24 cellular contexts compared by ENCODE assay signal in the genomic region with DNA sequence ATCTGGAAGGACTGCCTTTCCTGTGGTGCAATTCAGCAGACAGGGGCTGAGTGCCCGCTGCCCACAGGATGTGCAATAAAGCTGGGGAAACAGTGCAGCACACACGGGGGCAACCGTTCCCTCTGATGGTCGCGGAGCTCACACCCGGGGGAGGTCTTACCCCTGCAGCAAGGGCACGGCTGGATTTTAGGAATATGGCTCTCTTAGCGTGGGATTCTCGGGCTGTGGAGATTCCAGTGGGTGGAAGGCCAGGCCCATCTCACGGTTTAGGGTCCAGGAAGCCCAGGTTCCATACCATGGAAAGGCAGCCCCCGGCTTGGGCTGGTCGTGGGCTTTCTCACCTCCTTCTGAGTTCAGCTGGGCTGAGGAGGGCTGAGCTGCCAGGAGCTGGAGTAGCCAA.
DNase-seq lines count a peak whose midpoint lies in the region; ATAC-seq, FAIRE-seq and TF ChIP-seq lines count a peak whose summit lies in the region.
"Had no signal": no experiment of that assay in that cellular context is flagged by ENCODE, and none has a peak within 500 bp of the region (broad histone marks: within the 10 kb centered on the region; RNA-seq: fewer than 3 reads in every experiment).

No MANE protein-coding gene starts in this region.

- TF ChIP-seq POLR2A in H1 (IDR thresholded peaks at IDR 0.05; ENCODE audit: control extremely low read depth in 1 of 2, low read depth in 2 of 2, low read length in 2 of 2) (no peak), heart left ventricle (IDR thresholded peaks at IDR 0.05) (no peak), uterus (IDR thresholded peaks at IDR 0.05) (no peak)

- no CpG with 5 or more reads among the region's 12 CpGs for WGBS in H9 (ENCODE audit: extremely low coverage, insufficient read length, low lambda C conversion rate)
- 94% methylated on average over 12 of the region's 12 CpGs; no CpG with 5 or more reads in 1 of the 2 experiments for WGBS in H1 (ENCODE audit: extremely low coverage in 1 of 2, insufficient coverage in 1 of 2, insufficient read length in 1 of 2, insufficient replicate concordance in 2 of 2, low coverage in 1 of 2, low lambda C conversion rate in 2 of 2, missing lambda C conversion rate in 1 of 2), 2 experiments
- 75 to 80% (median 79%) methylated on average over 12 of the region's 12 CpGs for WGBS in heart left ventricle, 4 donors

- TF ChIP-seq EP300 in H1 (IDR thresholded peaks at IDR 0.05; ENCODE audit: borderline replicate concordance in 1 of 2, low read depth in 2 of 2, low read length in 2 of 2), result no peak

- no peak overlapping the region for H2BK120ac ChIP-seq in H9 (ENCODE audit: low read depth, low read length, poor library complexity, severe bottlenecking)
- no peak overlapping the region for H2BK120ac ChIP-seq in H1 (replicated peaks; ENCODE audit: low read depth, low read length)

- CTCF ChIA-PET in H1 (lab: Charles Lee; ENCODE audit: partially characterized antibody), result no interaction called here

- in situ Hi-C loops in G401 (cut with HindIII; ENCODE audit: low sequenced_read_pairs), result no loop called here

- H3K14ac ChIP-seq in H9 (ENCODE audit: insufficient read depth, low read length), result peak overlapping the region; percentile 79
- no peak overlapping the region for H3K14ac ChIP-seq in H1 (ENCODE audit: insufficient read length)

- H3K9me3 Mint-ChIP-seq in H9, result no peaks in the 10 kb centered on the region; a peak in 1 of 5 replicates
- peaks cover 2% of the 10 kb centered on the region for H3K9me3 Mint-ChIP-seq in memory B cell
- H3K9me3 Mint-ChIP-seq: CD4-positive, alpha-beta T cell; CD8-positive, alpha-beta T cell had no signal

- DNase-seq in G401 (ENCODE audit: low spot score) (peak; percentile 9), H9 (no peak), H1 (ENCODE audit: low read depth in 1 of 2, low spot score in 2 of 2) (no peak), memory B cell (ENCODE audit: low spot score in 2 of 2) (no peak), heart left ventricle (no peak), uterus (no peak), anterior cingulate cortex (lab: John Stamatoyannopoulos, UW) (no peak)
- DNase-seq: AML-193; Caco-2; Calu3; CD4-positive, alpha-beta T cell; CD8-positive, alpha-beta T cell; DMS79 treated with DMSO at 0.1 percent for 48 hours; GDM1 had no signal

- H3K56ac ChIP-seq in H9 (ENCODE audit: insufficient read length, low read depth, low read length) (no peak overlapping the region), H1 (replicated peaks; ENCODE audit: insufficient read length, low read depth, low read length) (no peak overlapping the region)

- H3K27me3 Mint-ChIP-seq in H9 (ENCODE audit: low read depth) (no peaks in the 10 kb centered on the region), memory B cell (peaks cover 1% of the 10 kb centered on the region)
- H3K27me3 Mint-ChIP-seq: B cell; CD4-positive, alpha-beta T cell had no signal

- H3K4me1 ChIP-seq in H9 (ENCODE audit: insufficient read depth, low read length) (no peaks in the 10 kb centered on the region), H1 (replicated peaks in 1 of 4; ENCODE audit: control insufficient read depth in 3 of 4, insufficient read depth in 4 of 4, low read length in 3 of 4) (peaks cover 0 to 6% (median 0%) of the 10 kb centered on the region in 4 experiments; a peak in 3 of 7 replicates), heart left ventricle (no peaks in the 10 kb centered on the region), uterus (no peaks in the 10 kb centered on the region)
- H3K4me1 ChIP-seq: A549, Caco-2 had no signal

- no peak for TF ChIP-seq CTCF in H9 (conservative IDR thresholded peaks at IDR 0.05)
- no peak for TF ChIP-seq CTCF in H1 (IDR thresholded peaks at IDR 0.05; ENCODE audit: control extremely low read depth in 1 of 3, insufficient read depth in 1 of 3, low read depth in 1 of 3, low read length in 3 of 3)
- TF ChIP-seq CTCF in heart left ventricle (IDR thresholded peaks at IDR 0.05), result no peak
- TF ChIP-seq CTCF in uterus (IDR thresholded peaks at IDR 0.05), result no peak

- H2BK5ac ChIP-seq in H9 (ENCODE audit: insufficient read length, low read length) (no peak overlapping the region), H1 (ENCODE audit: low read depth, low read length) (no peak overlapping the region)

- H3K27ac ChIP-seq in H9 (ENCODE audit: insufficient read length, low read depth, low read length) (no peak overlapping the region), H1 (ENCODE audit: low read depth, low read length) (no peak overlapping the region), heart left ventricle (no peak overlapping the region), uterus (no peak overlapping the region)
- H3K27ac ChIP-seq: 22Rv1; A549; BLaER1 treated with 17β-estradiol and CSF1 and Interleukin-3, amounts not matched to agents 10 nM and 100 nM; C4-2B had no signal

- H3K27ac Mint-ChIP-seq in H9, result no peak overlapping the region
- H3K27ac Mint-ChIP-seq in memory B cell, result peak overlapping the region; percentile 45
- H3K27ac Mint-ChIP-seq: B cell; CD4-positive, alpha-beta T cell; CD8-positive, alpha-beta T cell had no signal

- no peak for FAIRE-seq in H1 (lab: Jason Lieb, UNC)
- FAIRE-seq: A549, D721Med, GM12878, GM12892, GM18507 had no signal

- H2BK12ac ChIP-seq in H9 (ENCODE audit: insufficient read length, low read depth, low read length) (no peak overlapping the region), H1 (ENCODE audit: low read depth, low read length) (no peak overlapping the region)

- H3K23ac ChIP-seq in H9 (ENCODE audit: insufficient read length, low read depth, low read length), result no peak overlapping the region
- no peak overlapping the region for H3K23ac ChIP-seq in H1 (ENCODE audit: insufficient read length)

- H3K36me3 Mint-ChIP-seq in H9 (ENCODE audit: insufficient read depth in 1 of 3, low read depth in 3 of 3) (no peaks in the 10 kb centered on the region), memory B cell (peaks cover 1% of the 10 kb centered on the region)
- H3K36me3 Mint-ChIP-seq: CD8-positive, alpha-beta T cell had no signal

- H3K79me2 ChIP-seq in H9 (ENCODE audit: insufficient read depth, low read length) (no peaks in the 10 kb centered on the region), H1 (ENCODE audit: control insufficient read depth in 1 of 2, insufficient read depth in 2 of 2, low read length in 2 of 2) (no peaks in the 10 kb centered on the region)

- H4K20me1 ChIP-seq in H9 (ENCODE audit: control insufficient read depth, insufficient read depth, insufficient read length), result no peaks in the 10 kb centered on the region
- H4K20me1 ChIP-seq in H1 (replicated peaks in 1 of 2; ENCODE audit: control insufficient read depth in 1 of 2, insufficient read depth in 2 of 2, low read length in 2 of 2), result no peaks in the 10 kb centered on the region
- H4K20me1 ChIP-seq: BLaER1 treated with 17β-estradiol and CSF1 and Interleukin-3, amounts not matched to agents 10 nM and 100 nM had no signal

- H3K18ac ChIP-seq in H9 (ENCODE audit: insufficient read length, low read depth, low read length), result no peak overlapping the region
- H3K18ac ChIP-seq in H1 (ENCODE audit: extremely low read depth, low read length), result peak overlapping the region; percentile 38

- H3K4ac ChIP-seq in H9 (ENCODE audit: low read depth, low read length), result no peak overlapping the region
- H3K4ac ChIP-seq in H1 (replicated peaks; ENCODE audit: insufficient read length, low read depth, low read length), result no peak overlapping the region

- H3K4me3 Mint-ChIP-seq in H9 (no peak overlapping the region), memory B cell (no peak overlapping the region)
- H3K4me3 Mint-ChIP-seq: B cell; CD4-positive, alpha-beta T cell; CD8-positive, alpha-beta T cell had no signal

- no peak overlapping the region for H3K4me2 ChIP-seq in H9 (ENCODE audit: insufficient read depth, insufficient read length, low read length)
- H3K4me2 ChIP-seq in H1 (ENCODE audit: insufficient read depth in 1 of 2, low read depth in 2 of 2, low read length in 2 of 2), result no peak overlapping the region
- H3K4me2 ChIP-seq: A549 had no signal

- no peaks in the 10 kb centered on the region for H3K9me3 ChIP-seq in H9 (ENCODE audit: control insufficient read depth, low read depth, low read length)
- H3K9me3 ChIP-seq in H1 (ENCODE audit: insufficient read depth in 2 of 2, low read depth in 1 of 2, low read length in 1 of 2), result no peaks in the 10 kb centered on the region
- peaks cover 0 to 7% (median 0%) of the 10 kb centered on the region in 12 donors for H3K9me3 ChIP-seq in heart left ventricle
- no peaks in the 10 kb centered on the region for H3K9me3 ChIP-seq in uterus
- H3K9me3 ChIP-seq: A549; BLaER1 treated with 17β-estradiol and CSF1 and Interleukin-3, amounts not matched to agents 10 nM and 100 nM; Caco-2 had no signal

- H4K91ac ChIP-seq in H9 (ENCODE audit: insufficient read length, low read depth, low read length) (no peak overlapping the region), H1 (replicated peaks; ENCODE audit: insufficient read length, low read length) (no peak overlapping the region)

- TF ChIP-seq RAD21 in H1 (IDR thresholded peaks at IDR 0.05 in 1 of 2, conservative IDR thresholded peaks at IDR 0.05 in 1 of 2; ENCODE audit: low read depth in 2 of 2, low read length in 2 of 2), result no peak

- H2AFZ ChIP-seq in H9 (ENCODE audit: low read length) (no peak overlapping the region), H1 (ENCODE audit: low read length) (no peak overlapping the region)

- H2BK15ac ChIP-seq in H9 (ENCODE audit: low read depth, low read length) (no peak overlapping the region), H1 (ENCODE audit: low read length) (no peak overlapping the region)

- no peaks in the 10 kb centered on the region for H3K27me3 ChIP-seq in H9 (ENCODE audit: insufficient read depth, low read length)
- H3K27me3 ChIP-seq in H1 (replicated peaks in 1 of 4; ENCODE audit: control insufficient read depth in 3 of 4, extremely low read depth in 1 of 4, insufficient read depth in 3 of 4, low read length in 3 of 4), result no peaks in the 10 kb centered on the region
- H3K27me3 ChIP-seq in heart left ventricle, result no peaks in the 10 kb centered on the region
- H3K27me3 ChIP-seq in uterus, result no peaks in the 10 kb centered on the region
- H3K27me3 ChIP-seq: BLaER1 treated with 17β-estradiol and CSF1 and Interleukin-3, amounts not matched to agents 10 nM and 100 nM had no signal

- intact Hi-C loops in heart left ventricle (cut with DNase I), result no loop called here
- intact Hi-C loops in uterus (cut with DNase I; ENCODE audit: low total_unique reads), result no loop called here

- H2AK5ac ChIP-seq in H9 (ENCODE audit: insufficient read length, low read length) (no peak overlapping the region), H1 (ENCODE audit: low read depth, low read length) (no peak overlapping the region)

- H3K79me1 ChIP-seq in H9 (ENCODE audit: insufficient read depth, low read depth, low read length, poor library complexity, severe bottlenecking) (no peaks in the 10 kb centered on the region), H1 (ENCODE audit: low read depth, low read length) (no peaks in the 10 kb centered on the region)

- no peak overlapping the region for H3K4me3 ChIP-seq in H1 (ENCODE audit: extremely low read depth in 1 of 4, insufficient read depth in 2 of 4, low read depth in 3 of 4, low read length in 4 of 4)
- no peak overlapping the region for H3K4me3 ChIP-seq in heart left ventricle
- H3K4me3 ChIP-seq in uterus, result no peak overlapping the region
- H3K4me3 ChIP-seq: A549; BLaER1 treated with 17β-estradiol and CSF1 and Interleukin-3, amounts not matched to agents 10 nM and 100 nM; GM12878 had no signal

- no peaks in the 10 kb centered on the region for H3K23me2 ChIP-seq in H9 (ENCODE audit: insufficient read length, low read depth, low read length, poor library complexity, severe bottlenecking)
- no peaks in the 10 kb centered on the region for H3K23me2 ChIP-seq in H1 (ENCODE audit: low read depth, low read length)

- H3K36me3 ChIP-seq in H1 (ENCODE audit: control insufficient read depth in 2 of 4, insufficient read depth in 4 of 4, low read length in 3 of 4), result no peaks in the 10 kb centered on the region
- H3K36me3 ChIP-seq in heart left ventricle, result no peaks in the 10 kb centered on the region
- no peaks in the 10 kb centered on the region for H3K36me3 ChIP-seq in uterus
- H3K36me3 ChIP-seq: BLaER1 treated with 17β-estradiol and CSF1 and Interleukin-3, amounts not matched to agents 10 nM and 100 nM had no signal

- H3K4me1 Mint-ChIP-seq in H9, result peaks cover 11 to 12% of the 10 kb centered on the region in 2 experiments
- H3K4me1 Mint-ChIP-seq in memory B cell, result peaks cover 12% of the 10 kb centered on the region

- no peak overlapping the region for H4K5ac ChIP-seq in H9 (ENCODE audit: insufficient read length, low read depth, low read length)
- H4K5ac ChIP-seq in H1 (ENCODE audit: insufficient read length, low read depth, low read length), result no peak overlapping the region

- H3T11ph ChIP-seq in H9 (ENCODE audit: low read length), result no peak overlapping the region

- H3K9ac ChIP-seq in H9 (ENCODE audit: extremely low read depth, insufficient read length, low read length) (no peak overlapping the region), H1 (replicated peaks in 1 of 4; ENCODE audit: extremely low read depth in 1 of 4, low read depth in 3 of 4, low read length in 3 of 4) (no peak overlapping the region)
- H3K9ac ChIP-seq: BLaER1 treated with 17β-estradiol and CSF1 and Interleukin-3, amounts not matched to agents 10 nM and 100 nM had no signal

- H4K8ac ChIP-seq in H9 (replicated peaks; ENCODE audit: insufficient read length, low read depth, low read length), result no peak overlapping the region
- H4K8ac ChIP-seq in H1 (ENCODE audit: extremely low read depth, insufficient read depth, low read length), result no peak overlapping the region; the same call in 1 of the 2 replicates

- no peak overlapping the region for H2BK20ac ChIP-seq in H9 (ENCODE audit: low read depth, low read length, poor library complexity, severe bottlenecking)
- no peak overlapping the region for H2BK20ac ChIP-seq in H1 (ENCODE audit: low read length)

- POLR2A ChIA-PET in H1 (lab: Charles Lee; ENCODE audit: partially characterized antibody), result no interaction called here

- ATAC-seq in memory B cell (ENCODE audit: low read depth) (no peak), heart left ventricle (no peak), HG02678 (IDR thresholded peaks at IDR 0.05; ENCODE audit: unreplicated experiment) (no peak)
- ATAC-seq: A549; CD8-positive, alpha-beta T cell; GM12878 had no signal
